1 cellular context compared by ENCODE assay signal in genomic region chr11:66546368-66546965, GRCh38.
A peak's percentile ranks its signal among the peaks of the same experiment; 100 is the strongest.
TF ChIP-seq lines count a peak whose summit lies in the region.

ACTN3 (plus strand) TSS chr11:66546903; CDS start chr11:66546938, 35 bp downstream.

TF ChIP-seq in K562, 482 proteins besides CTCF, POLR2A, EP300 and RAD21 (continued from another document and continues in another):
- TF ChIP-seq JUND (IDR thresholded peaks at IDR 0.05; ENCODE audit: borderline replicate concordance, low read depth, low read length) (no peak), JUND (tag; IDR thresholded peaks at IDR 0.05; ENCODE audit: borderline replicate concordance, low read depth, low read length) (no peak), IRF2 (CRISPR knock-in tag; IDR thresholded peaks at IDR 0.05) (no peak), ZNF143 (CRISPR knock-in tag; IDR thresholded peaks at IDR 0.05) (no peak), DIDO1 (tag; IDR thresholded peaks at IDR 0.05; ENCODE audit: low read depth) (no peak), RBBP5 (IDR thresholded peaks at IDR 0.05; ENCODE audit: borderline replicate concordance, insufficient read depth, low read length, poor library complexity, severe bottlenecking) (no peak), E2F4 (CRISPR knock-in tag; IDR thresholded peaks at IDR 0.05; ENCODE audit: low read depth) (no peak), ETV6 (IDR thresholded peaks at IDR 0.05; ENCODE audit: borderline replicate concordance in 1 of 2, low read depth in 2 of 2, low read length in 1 of 2) (no peak), ETV6 (CRISPR knock-in tag; IDR thresholded peaks at IDR 0.05; ENCODE audit: borderline replicate concordance) (no peak), TFAP4 (CRISPR knock-in tag; IDR thresholded peaks at IDR 0.05; ENCODE audit: borderline replicate concordance) (no peak), ZNF24 (IDR thresholded peaks at IDR 0.05) (0 out of 2 replicates have a peak, but pooled peaks have one; percentile 34), ZNF253 (CRISPR knock-in tag; conservative IDR thresholded peaks at IDR 0.05) (no peak), ZNF431 (CRISPR knock-in tag; IDR thresholded peaks at IDR 0.05) (no peak), TCF3 (CRISPR knock-in tag; IDR thresholded peaks at IDR 0.05) (no peak), ZKSCAN1 (IDR thresholded peaks at IDR 0.05; ENCODE audit: low read depth, low read length) (no peak), ZNF408 (CRISPR knock-in tag; IDR thresholded peaks at IDR 0.05; ENCODE audit: low read depth) (no peak), FOXM1 (IDR thresholded peaks at IDR 0.05; ENCODE audit: low read depth) (peak; percentile 21), FOXM1 (CRISPR knock-in tag; IDR thresholded peaks at IDR 0.05; ENCODE audit: low read depth) (no peak), STAT6 (CRISPR knock-in tag; IDR thresholded peaks at IDR 0.05) (no peak), CHD2 (IDR thresholded peaks at IDR 0.05; ENCODE audit: low read depth, low read length) (no peak), ZFP36 (IDR thresholded peaks at IDR 0.05; ENCODE audit: low read depth, low read length, partially characterized antibody) (peak; percentile 92), NFIX (CRISPR knock-in tag; IDR thresholded peaks at IDR 0.05; ENCODE audit: low read depth) (no peak), PRDM10 (IDR thresholded peaks at IDR 0.05; ENCODE audit: partially characterized antibody) (no peak), ZBTB2 (IDR thresholded peaks at IDR 0.05) (peak; percentile 23; the same call in 1 of the 2 replicates), NBN (IDR thresholded peaks at IDR 0.05; ENCODE audit: low read depth) (0 out of 2 replicates have a peak, but pooled peaks have one; percentile 40), ZNF589 (CRISPR knock-in tag; IDR thresholded peaks at IDR 0.05; ENCODE audit: low read depth) (no peak), ZNF197 (CRISPR knock-in tag; IDR thresholded peaks at IDR 0.05; ENCODE audit: low read depth) (no peak), NFE2 (IDR thresholded peaks at IDR 0.05; ENCODE audit: low read depth) (no peak), CBX2 (IDR thresholded peaks at IDR 0.05; ENCODE audit: insufficient read depth, low read length, poor library complexity, severe bottlenecking) (no peak), CBX1 (IDR thresholded peaks at IDR 0.05; ENCODE audit: low read depth) (peak; percentile 98), EHMT2 (IDR thresholded peaks at IDR 0.05) (no peak), MYC (IDR thresholded peaks at IDR 0.05; ENCODE audit: low read depth, low read length) (no peak), MYC (CRISPR knock-in tag; IDR thresholded peaks at IDR 0.05; ENCODE audit: borderline replicate concordance, low read depth) (peak; percentile 45; the same call in 1 of the 2 replicates), PCBP1 (IDR thresholded peaks at IDR 0.05; ENCODE audit: low read depth, low read length, poor library complexity, severe bottlenecking) (peak; percentile 43), MXD1 (CRISPR knock-in tag; IDR thresholded peaks at IDR 0.05; ENCODE audit: borderline replicate concordance, poor library complexity, severe bottlenecking) (no peak), ETS1 (conservative IDR thresholded peaks at IDR 0.05; ENCODE audit: control insufficient read depth, low read depth, low read length) (no peak), ATF6 (CRISPR knock-in tag; IDR thresholded peaks at IDR 0.05) (no peak), LCOR (CRISPR knock-in tag; IDR thresholded peaks at IDR 0.05) (0 out of 2 replicates have a peak, but pooled peaks have one; percentile 16), HEY1 (CRISPR knock-in tag; IDR thresholded peaks at IDR 0.05; ENCODE audit: borderline replicate concordance) (no peak), TRIM24 (IDR thresholded peaks at IDR 0.05) (0 out of 4 replicates have a peak, but pooled peaks of 1 of the 2 experiments have one; percentile 5), MCM3 (IDR thresholded peaks at IDR 0.05) (no peak), ZBTB49 (CRISPR knock-in tag; IDR thresholded peaks at IDR 0.05; ENCODE audit: borderline replicate concordance) (no peak), PTBP1 (IDR thresholded peaks at IDR 0.05; ENCODE audit: low read depth, low read length) (peak; percentile 96), KDM1A (IDR thresholded peaks at IDR 0.05) (peak; percentile 95 to 97), NCOA4 (IDR thresholded peaks at IDR 0.05; ENCODE audit: partially characterized antibody) (peak; percentile 49), BCOR (IDR thresholded peaks at IDR 0.05) (peak; percentile 100), ETV5 (CRISPR knock-in tag; IDR thresholded peaks at IDR 0.05; ENCODE audit: low read depth) (no peak), DMBX1 (CRISPR knock-in tag; IDR thresholded peaks at IDR 0.05; ENCODE audit: borderline replicate concordance) (peak; percentile 26; the same call in 1 of the 2 replicates), TCF15 (CRISPR knock-in tag; IDR thresholded peaks at IDR 0.05) (no peak), HMBOX1 (IDR thresholded peaks at IDR 0.05) (no peak)
